13 cellular contexts compared by ENCODE assay signal in the genomic region with DNA sequence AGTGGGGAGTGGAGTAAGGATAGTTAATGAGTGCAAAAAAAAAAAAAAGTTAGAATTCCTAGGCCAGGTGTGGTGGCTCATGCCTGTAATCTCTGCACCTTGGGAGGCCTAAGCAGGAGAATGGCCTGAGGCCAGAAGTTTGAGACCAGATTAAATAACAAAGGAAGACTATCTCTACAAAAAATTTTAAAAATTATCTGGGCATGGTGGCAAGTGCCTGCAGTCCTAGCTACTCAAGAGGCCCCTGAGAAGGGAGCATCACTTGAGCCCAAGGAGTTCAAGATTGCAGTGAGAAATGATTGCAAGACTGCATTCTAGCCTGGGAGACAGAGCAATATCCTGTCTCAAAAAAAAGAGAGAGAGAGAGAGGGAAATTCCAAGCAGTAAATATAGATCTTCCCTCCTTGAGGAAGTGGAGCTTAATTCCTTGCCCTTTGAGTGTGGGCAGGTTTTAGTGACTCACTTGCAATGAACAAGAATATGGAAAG.
A peak's percentile ranks its signal among the peaks of the same experiment; 100 is the strongest.
DNase-seq lines count a peak whose midpoint lies in the region; ATAC-seq, FAIRE-seq and TF ChIP-seq lines count a peak whose summit lies in the region.
"Had no signal": no experiment of that assay in that cellular context is flagged by ENCODE, and none has a peak within 500 bp of the region (broad histone marks: within the 10 kb centered on the region; RNA-seq: fewer than 3 reads in every experiment).

No MANE protein-coding gene starts in this region.

- ATAC-seq in HG02610 (IDR thresholded peaks at IDR 0.05; ENCODE audit: unreplicated experiment) = no peak
- ATAC-seq: naive thymus-derived CD4-positive, alpha-beta T cell; right cardiac atrium had no signal

- H3K4me3 ChIP-seq in fibroblast of pulmonary artery (replicated peaks; ENCODE audit: low read depth, low read length) (no peak overlapping the region), skeletal muscle cell (ENCODE audit: low read depth, low read length) (no peak overlapping the region)

- DNase-seq in GM03348 (ENCODE audit: low spot score) = peak; percentile 40
- peak; percentile 25 for DNase-seq in RCC 7860 (ENCODE audit: low spot score)
- peak; percentile 78 for DNase-seq in fibroblast of pulmonary artery (ENCODE audit: low read depth)
- peak; percentile 62 for DNase-seq in skeletal muscle cell (ENCODE audit: low read depth)
- no peak for DNase-seq in activated gamma-delta T cell (lab: John Stamatoyannopoulos, UW)
- DNase-seq in NCI-H1417 treated with DMSO at 0.1 percent for 48 hours (lab: John Stamatoyannopoulos, UW) = no peak
- no peak for DNase-seq in OCI-M1 (lab: John Stamatoyannopoulos, UW)
- DNase-seq: activated naive CD4-positive, alpha-beta T cell; cerebellar nuclear complex; naive thymus-derived CD4-positive, alpha-beta T cell; right cardiac atrium had no signal

- no peak for FAIRE-seq in RCC 7860 (lab: Jason Lieb, UNC)
- FAIRE-seq: HTR-8/SVneo had no signal

- no peak for TF ChIP-seq CTCF in fibroblast of pulmonary artery (IDR thresholded peaks at IDR 0.05; ENCODE audit: low read length, missing control alignments)

Comparison
In these comparisons a context has a peak if more than half of its experiments do, and no peak if none do; other contexts are left out.
1. DNase-seq: peak in GM03348 (single experiment), RCC 7860 (single experiment), fibroblast of pulmonary artery (single experiment) and skeletal muscle cell (single experiment); none in activated gamma-delta T cell (single experiment), NCI-H1417 treated with DMSO at 0.1 percent for 48 hours (single experiment) and OCI-M1 (single experiment).